Comparison of ENCODE assay signal across 3 cellular contexts in the genomic region with DNA sequence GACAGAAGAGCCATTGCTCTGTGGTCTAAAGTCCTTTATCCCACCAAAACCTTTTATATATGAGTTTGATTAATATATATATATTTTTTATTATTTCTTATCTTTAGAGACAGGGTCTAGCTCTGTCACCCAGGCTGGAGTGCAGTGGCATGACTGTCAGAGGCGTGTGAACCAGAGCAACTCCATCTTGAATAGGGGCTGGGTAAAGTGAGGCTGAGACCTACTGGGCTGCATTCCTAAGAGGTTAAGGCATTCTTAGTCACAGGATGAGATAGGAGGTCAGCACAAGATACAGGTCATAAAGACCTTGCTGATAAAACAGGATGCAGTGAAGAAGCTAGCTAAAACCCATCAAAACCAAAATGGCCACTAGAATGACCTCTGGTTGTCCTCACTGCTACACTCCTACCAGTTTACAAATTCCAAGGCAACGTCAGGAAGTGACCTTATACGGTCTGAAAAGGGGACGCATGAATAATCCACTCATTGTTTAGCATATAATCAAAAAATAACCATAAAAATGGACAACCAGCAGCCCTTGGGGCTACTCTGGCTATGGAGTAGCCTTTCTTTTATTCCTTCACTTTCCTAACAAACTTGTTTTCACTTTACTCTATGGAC.
TF ChIP-seq lines count a peak whose summit lies in the region.

No MANE protein-coding gene starts in this region.

TF ChIP-seq in SK-N-SH treated with all-trans-retinoic acid at 6 μM for 48 hours, 23 proteins besides CTCF, POLR2A, EP300 and RAD21:
- TF ChIP-seq ZFP3 (CRISPR knock-in tag; IDR thresholded peaks at IDR 0.05) = peak; percentile 71
- peak; percentile 77; the same call in 1 of the 2 replicates for TF ChIP-seq CSDC2 (CRISPR knock-in tag; IDR thresholded peaks at IDR 0.05)
- TF ChIP-seq, protein P1, sequence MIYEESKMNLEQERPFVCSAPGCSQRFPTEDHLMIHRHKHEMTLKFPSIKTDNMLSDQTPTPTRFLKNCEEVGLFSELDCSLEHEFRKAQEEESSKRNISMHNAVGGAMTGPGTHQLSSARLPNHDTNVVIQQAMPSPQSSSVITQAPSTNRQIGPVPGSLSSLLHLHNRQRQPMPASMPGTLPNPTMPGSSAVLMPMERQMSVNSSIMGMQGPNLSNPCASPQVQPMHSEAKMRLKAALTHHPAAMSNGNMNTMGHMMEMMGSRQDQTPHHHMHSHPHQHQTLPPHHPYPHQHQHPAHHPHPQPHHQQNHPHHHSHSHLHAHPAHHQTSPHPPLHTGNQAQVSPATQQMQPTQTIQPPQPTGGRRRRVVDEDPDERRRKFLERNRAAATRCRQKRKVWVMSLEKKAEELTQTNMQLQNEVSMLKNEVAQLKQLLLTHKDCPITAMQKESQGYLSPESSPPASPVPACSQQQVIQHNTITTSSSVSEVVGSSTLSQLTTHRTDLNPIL (CRISPR knock-in tag; IDR thresholded peaks at IDR 0.05; ENCODE audit: low read depth) = 0 out of 2 replicates have a peak, but pooled peaks have one; percentile 27
- peak; percentile 90 for TF ChIP-seq SNAI2 (CRISPR knock-in tag; IDR thresholded peaks at IDR 0.05)
- no peak for TF ChIP-seq OSR1 (CRISPR knock-in tag; IDR thresholded peaks at IDR 0.05)

TF ChIP-seq in SK-N-SH, 30 proteins besides CTCF, POLR2A, EP300 and RAD21:
- TF ChIP-seq FOXJ3 (CRISPR knock-in tag; IDR thresholded peaks at IDR 0.05) (no peak), REST (IDR thresholded peaks at IDR 0.05; ENCODE audit: low read depth, low read length) (no peak), CHD2 (IDR thresholded peaks at IDR 0.05; ENCODE audit: low read length, partially characterized antibody) (no peak), RCOR1 (IDR thresholded peaks at IDR 0.05; ENCODE audit: low read length) (no peak), FOXM1 (IDR thresholded peaks at IDR 0.05; ENCODE audit: low read depth) (no peak), TCF12 (IDR thresholded peaks at IDR 0.05) (no peak), JUND (IDR thresholded peaks at IDR 0.05) (no peak), GABPA (IDR thresholded peaks at IDR 0.05; ENCODE audit: low read depth) (no peak)
- TF ChIP-seq, protein P2, sequence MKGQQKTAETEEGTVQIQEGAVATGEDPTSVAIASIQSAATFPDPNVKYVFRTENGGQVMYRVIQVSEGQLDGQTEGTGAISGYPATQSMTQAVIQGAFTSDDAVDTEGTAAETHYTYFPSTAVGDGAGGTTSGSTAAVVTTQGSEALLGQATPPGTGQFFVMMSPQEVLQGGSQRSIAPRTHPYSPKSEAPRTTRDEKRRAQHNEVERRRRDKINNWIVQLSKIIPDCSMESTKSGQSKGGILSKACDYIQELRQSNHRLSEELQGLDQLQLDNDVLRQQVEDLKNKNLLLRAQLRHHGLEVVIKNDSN (IDR thresholded peaks at IDR 0.05; ENCODE audit: borderline replicate concordance, low read depth) = no peak

TF ChIP-seq in K562, 482 proteins besides CTCF, POLR2A, EP300 and RAD21 (continues in another document):
- TF ChIP-seq HOXB6 (CRISPR knock-in tag; IDR thresholded peaks at IDR 0.05; ENCODE audit: borderline replicate concordance) = no peak
- TF ChIP-seq XRCC5 (IDR thresholded peaks at IDR 0.05; ENCODE audit: low read depth, low read length) = no peak
- no peak for TF ChIP-seq GATAD2B (IDR thresholded peaks at IDR 0.05; ENCODE audit: borderline replicate concordance)
- no peak for TF ChIP-seq LEF1 (IDR thresholded peaks at IDR 0.05)
- no peak for TF ChIP-seq CBX3 (IDR thresholded peaks at IDR 0.05; ENCODE audit: borderline replicate concordance in 1 of 2, low read length in 2 of 2)
- TF ChIP-seq NR2C1 (IDR thresholded peaks at IDR 0.05) = no peak
- TF ChIP-seq NR2C1 (tag; IDR thresholded peaks at IDR 0.05) = peak; percentile 69; the same call in 1 of the 2 replicates
- peak; percentile 77 for TF ChIP-seq GTF2A2 (tag; IDR thresholded peaks at IDR 0.05)
- TF ChIP-seq CBX5 (IDR thresholded peaks at IDR 0.05; ENCODE audit: borderline replicate concordance, low read depth) = no peak
- no peak for TF ChIP-seq BRD4 (IDR thresholded peaks at IDR 0.05)
- TF ChIP-seq GABPB1 (CRISPR knock-in tag; IDR thresholded peaks at IDR 0.05) = no peak
- TF ChIP-seq, protein P3, sequence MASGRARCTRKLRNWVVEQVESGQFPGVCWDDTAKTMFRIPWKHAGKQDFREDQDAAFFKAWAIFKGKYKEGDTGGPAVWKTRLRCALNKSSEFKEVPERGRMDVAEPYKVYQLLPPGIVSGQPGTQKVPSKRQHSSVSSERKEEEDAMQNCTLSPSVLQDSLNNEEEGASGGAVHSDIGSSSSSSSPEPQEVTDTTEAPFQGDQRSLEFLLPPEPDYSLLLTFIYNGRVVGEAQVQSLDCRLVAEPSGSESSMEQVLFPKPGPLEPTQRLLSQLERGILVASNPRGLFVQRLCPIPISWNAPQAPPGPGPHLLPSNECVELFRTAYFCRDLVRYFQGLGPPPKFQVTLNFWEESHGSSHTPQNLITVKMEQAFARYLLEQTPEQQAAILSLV (tag; IDR thresholded peaks at IDR 0.05) = peak; percentile 78
- no peak for TF ChIP-seq COPS2 (conservative IDR thresholded peaks at IDR 0.05)
- TF ChIP-seq, protein P4, sequence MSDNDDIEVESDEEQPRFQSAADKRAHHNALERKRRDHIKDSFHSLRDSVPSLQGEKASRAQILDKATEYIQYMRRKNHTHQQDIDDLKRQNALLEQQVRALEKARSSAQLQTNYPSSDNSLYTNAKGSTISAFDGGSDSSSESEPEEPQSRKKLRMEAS (CRISPR knock-in tag; IDR thresholded peaks at IDR 0.05) = no peak
- TF ChIP-seq NR0B1 (IDR thresholded peaks at IDR 0.05; ENCODE audit: partially characterized antibody) = no peak
- TF ChIP-seq TEAD1 (CRISPR knock-in tag; IDR thresholded peaks at IDR 0.05) = no peak
- TF ChIP-seq RFX7 (CRISPR knock-in tag; IDR thresholded peaks at IDR 0.05) = no peak
- no peak for TF ChIP-seq SP2 (IDR thresholded peaks at IDR 0.05; ENCODE audit: extremely low read depth, low read depth, low read length, poor library complexity, severe bottlenecking)
- TF ChIP-seq KHSRP (IDR thresholded peaks at IDR 0.05) = no peak
- no peak for TF ChIP-seq TAF1 (IDR thresholded peaks at IDR 0.05; ENCODE audit: control insufficient read depth, extremely low read depth, insufficient read depth, low read length, severe bottlenecking)
- no peak for TF ChIP-seq ZNF282 (CRISPR knock-in tag; IDR thresholded peaks at IDR 0.05)
- no peak for TF ChIP-seq SP1 (CRISPR knock-in tag; IDR thresholded peaks at IDR 0.05)
- TF ChIP-seq, protein P5, sequence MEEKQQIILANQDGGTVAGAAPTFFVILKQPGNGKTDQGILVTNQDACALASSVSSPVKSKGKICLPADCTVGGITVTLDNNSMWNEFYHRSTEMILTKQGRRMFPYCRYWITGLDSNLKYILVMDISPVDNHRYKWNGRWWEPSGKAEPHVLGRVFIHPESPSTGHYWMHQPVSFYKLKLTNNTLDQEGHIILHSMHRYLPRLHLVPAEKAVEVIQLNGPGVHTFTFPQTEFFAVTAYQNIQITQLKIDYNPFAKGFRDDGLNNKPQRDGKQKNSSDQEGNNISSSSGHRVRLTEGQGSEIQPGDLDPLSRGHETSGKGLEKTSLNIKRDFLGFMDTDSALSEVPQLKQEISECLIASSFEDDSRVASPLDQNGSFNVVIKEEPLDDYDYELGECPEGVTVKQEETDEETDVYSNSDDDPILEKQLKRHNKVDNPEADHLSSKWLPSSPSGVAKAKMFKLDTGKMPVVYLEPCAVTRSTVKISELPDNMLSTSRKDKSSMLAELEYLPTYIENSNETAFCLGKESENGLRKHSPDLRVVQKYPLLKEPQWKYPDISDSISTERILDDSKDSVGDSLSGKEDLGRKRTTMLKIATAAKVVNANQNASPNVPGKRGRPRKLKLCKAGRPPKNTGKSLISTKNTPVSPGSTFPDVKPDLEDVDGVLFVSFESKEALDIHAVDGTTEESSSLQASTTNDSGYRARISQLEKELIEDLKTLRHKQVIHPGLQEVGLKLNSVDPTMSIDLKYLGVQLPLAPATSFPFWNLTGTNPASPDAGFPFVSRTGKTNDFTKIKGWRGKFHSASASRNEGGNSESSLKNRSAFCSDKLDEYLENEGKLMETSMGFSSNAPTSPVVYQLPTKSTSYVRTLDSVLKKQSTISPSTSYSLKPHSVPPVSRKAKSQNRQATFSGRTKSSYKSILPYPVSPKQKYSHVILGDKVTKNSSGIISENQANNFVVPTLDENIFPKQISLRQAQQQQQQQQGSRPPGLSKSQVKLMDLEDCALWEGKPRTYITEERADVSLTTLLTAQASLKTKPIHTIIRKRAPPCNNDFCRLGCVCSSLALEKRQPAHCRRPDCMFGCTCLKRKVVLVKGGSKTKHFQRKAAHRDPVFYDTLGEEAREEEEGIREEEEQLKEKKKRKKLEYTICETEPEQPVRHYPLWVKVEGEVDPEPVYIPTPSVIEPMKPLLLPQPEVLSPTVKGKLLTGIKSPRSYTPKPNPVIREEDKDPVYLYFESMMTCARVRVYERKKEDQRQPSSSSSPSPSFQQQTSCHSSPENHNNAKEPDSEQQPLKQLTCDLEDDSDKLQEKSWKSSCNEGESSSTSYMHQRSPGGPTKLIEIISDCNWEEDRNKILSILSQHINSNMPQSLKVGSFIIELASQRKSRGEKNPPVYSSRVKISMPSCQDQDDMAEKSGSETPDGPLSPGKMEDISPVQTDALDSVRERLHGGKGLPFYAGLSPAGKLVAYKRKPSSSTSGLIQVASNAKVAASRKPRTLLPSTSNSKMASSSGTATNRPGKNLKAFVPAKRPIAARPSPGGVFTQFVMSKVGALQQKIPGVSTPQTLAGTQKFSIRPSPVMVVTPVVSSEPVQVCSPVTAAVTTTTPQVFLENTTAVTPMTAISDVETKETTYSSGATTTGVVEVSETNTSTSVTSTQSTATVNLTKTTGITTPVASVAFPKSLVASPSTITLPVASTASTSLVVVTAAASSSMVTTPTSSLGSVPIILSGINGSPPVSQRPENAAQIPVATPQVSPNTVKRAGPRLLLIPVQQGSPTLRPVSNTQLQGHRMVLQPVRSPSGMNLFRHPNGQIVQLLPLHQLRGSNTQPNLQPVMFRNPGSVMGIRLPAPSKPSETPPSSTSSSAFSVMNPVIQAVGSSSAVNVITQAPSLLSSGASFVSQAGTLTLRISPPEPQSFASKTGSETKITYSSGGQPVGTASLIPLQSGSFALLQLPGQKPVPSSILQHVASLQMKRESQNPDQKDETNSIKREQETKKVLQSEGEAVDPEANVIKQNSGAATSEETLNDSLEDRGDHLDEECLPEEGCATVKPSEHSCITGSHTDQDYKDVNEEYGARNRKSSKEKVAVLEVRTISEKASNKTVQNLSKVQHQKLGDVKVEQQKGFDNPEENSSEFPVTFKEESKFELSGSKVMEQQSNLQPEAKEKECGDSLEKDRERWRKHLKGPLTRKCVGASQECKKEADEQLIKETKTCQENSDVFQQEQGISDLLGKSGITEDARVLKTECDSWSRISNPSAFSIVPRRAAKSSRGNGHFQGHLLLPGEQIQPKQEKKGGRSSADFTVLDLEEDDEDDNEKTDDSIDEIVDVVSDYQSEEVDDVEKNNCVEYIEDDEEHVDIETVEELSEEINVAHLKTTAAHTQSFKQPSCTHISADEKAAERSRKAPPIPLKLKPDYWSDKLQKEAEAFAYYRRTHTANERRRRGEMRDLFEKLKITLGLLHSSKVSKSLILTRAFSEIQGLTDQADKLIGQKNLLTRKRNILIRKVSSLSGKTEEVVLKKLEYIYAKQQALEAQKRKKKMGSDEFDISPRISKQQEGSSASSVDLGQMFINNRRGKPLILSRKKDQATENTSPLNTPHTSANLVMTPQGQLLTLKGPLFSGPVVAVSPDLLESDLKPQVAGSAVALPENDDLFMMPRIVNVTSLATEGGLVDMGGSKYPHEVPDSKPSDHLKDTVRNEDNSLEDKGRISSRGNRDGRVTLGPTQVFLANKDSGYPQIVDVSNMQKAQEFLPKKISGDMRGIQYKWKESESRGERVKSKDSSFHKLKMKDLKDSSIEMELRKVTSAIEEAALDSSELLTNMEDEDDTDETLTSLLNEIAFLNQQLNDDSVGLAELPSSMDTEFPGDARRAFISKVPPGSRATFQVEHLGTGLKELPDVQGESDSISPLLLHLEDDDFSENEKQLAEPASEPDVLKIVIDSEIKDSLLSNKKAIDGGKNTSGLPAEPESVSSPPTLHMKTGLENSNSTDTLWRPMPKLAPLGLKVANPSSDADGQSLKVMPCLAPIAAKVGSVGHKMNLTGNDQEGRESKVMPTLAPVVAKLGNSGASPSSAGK (IDR thresholded peaks at IDR 0.05) = no peak
- TF ChIP-seq PCBP1 (IDR thresholded peaks at IDR 0.05; ENCODE audit: low read depth, low read length, poor library complexity, severe bottlenecking) = no peak
- TF ChIP-seq, protein P6, sequence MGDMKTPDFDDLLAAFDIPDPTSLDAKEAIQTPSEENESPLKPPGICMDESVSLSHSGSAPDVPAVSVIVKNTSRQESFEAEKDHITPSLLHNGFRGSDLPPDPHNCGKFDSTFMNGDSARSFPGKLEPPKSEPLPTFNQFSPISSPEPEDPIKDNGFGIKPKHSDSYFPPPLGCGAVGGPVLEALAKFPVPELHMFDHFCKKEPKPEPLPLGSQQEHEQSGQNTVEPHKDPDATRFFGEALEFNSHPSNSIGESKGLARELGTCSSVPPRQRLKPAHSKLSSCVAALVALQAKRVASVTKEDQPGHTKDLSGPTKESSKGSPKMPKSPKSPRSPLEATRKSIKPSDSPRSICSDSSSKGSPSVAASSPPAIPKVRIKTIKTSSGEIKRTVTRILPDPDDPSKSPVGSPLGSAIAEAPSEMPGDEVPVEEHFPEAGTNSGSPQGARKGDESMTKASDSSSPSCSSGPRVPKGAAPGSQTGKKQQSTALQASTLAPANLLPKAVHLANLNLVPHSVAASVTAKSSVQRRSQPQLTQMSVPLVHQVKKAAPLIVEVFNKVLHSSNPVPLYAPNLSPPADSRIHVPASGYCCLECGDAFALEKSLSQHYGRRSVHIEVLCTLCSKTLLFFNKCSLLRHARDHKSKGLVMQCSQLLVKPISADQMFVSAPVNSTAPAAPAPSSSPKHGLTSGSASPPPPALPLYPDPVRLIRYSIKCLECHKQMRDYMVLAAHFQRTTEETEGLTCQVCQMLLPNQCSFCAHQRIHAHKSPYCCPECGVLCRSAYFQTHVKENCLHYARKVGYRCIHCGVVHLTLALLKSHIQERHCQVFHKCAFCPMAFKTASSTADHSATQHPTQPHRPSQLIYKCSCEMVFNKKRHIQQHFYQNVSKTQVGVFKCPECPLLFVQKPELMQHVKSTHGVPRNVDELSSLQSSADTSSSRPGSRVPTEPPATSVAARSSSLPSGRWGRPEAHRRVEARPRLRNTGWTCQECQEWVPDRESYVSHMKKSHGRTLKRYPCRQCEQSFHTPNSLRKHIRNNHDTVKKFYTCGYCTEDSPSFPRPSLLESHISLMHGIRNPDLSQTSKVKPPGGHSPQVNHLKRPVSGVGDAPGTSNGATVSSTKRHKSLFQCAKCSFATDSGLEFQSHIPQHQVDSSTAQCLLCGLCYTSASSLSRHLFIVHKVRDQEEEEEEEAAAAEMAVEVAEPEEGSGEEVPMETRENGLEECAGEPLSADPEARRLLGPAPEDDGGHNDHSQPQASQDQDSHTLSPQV (IDR thresholded peaks at IDR 0.05) = peak; percentile 90
- no peak for TF ChIP-seq CREB3 (tag; conservative IDR thresholded peaks at IDR 0.05; ENCODE audit: low read depth)
